ENCODE assay signal across 1 cellular context in genomic region chr3:10317311-10317960, GRCh38.
A peak's percentile ranks its signal among the peaks of the same experiment; 100 is the strongest.
TF ChIP-seq lines count a peak whose summit lies in the region.

No MANE protein-coding gene starts in this region.

TF ChIP-seq in liver, 16 proteins besides CTCF, POLR2A, EP300 and RAD21 (continued from another document):
- no peak for TF ChIP-seq ZBTB33 (IDR thresholded peaks at IDR 0.05)
- no peak for TF ChIP-seq JUND (IDR thresholded peaks at IDR 0.05)
- TF ChIP-seq HNF4A (conservative IDR thresholded peaks at IDR 0.05): peak; percentile 78 to 96
- peak; percentile 38 for TF ChIP-seq SP1 (IDR thresholded peaks at IDR 0.05)
- TF ChIP-seq MAX (IDR thresholded peaks at IDR 0.05): no peak
- no peak for TF ChIP-seq FOXA1 (IDR thresholded peaks at IDR 0.05)
- TF ChIP-seq, protein P1, sequence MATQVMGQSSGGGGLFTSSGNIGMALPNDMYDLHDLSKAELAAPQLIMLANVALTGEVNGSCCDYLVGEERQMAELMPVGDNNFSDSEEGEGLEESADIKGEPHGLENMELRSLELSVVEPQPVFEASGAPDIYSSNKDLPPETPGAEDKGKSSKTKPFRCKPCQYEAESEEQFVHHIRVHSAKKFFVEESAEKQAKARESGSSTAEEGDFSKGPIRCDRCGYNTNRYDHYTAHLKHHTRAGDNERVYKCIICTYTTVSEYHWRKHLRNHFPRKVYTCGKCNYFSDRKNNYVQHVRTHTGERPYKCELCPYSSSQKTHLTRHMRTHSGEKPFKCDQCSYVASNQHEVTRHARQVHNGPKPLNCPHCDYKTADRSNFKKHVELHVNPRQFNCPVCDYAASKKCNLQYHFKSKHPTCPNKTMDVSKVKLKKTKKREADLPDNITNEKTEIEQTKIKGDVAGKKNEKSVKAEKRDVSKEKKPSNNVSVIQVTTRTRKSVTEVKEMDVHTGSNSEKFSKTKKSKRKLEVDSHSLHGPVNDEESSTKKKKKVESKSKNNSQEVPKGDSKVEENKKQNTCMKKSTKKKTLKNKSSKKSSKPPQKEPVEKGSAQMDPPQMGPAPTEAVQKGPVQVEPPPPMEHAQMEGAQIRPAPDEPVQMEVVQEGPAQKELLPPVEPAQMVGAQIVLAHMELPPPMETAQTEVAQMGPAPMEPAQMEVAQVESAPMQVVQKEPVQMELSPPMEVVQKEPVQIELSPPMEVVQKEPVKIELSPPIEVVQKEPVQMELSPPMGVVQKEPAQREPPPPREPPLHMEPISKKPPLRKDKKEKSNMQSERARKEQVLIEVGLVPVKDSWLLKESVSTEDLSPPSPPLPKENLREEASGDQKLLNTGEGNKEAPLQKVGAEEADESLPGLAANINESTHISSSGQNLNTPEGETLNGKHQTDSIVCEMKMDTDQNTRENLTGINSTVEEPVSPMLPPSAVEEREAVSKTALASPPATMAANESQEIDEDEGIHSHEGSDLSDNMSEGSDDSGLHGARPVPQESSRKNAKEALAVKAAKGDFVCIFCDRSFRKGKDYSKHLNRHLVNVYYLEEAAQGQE (IDR thresholded peaks at IDR 0.05): no peak
